26 cellular contexts compared by ENCODE assay signal in the genomic region with DNA sequence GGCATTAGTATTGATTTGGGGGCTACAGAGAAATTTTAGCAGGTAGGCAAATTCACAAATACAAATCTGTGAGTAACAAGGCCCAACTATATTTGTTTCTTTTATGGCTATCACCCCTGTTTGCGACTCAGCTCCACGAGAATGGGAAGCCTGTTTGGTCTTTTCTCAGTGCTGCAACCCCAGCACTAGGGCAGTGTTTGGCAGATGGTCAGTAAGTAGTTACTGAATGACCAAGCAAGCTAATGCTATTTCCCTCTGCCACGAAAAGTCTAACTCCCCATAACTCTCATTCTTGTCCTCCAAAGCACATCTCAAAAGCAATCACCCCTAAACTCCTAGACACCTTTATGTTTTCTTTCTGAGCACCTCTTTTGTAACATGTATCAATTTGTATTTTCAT.
"Had no signal": no experiment of that assay in that cellular context is flagged by ENCODE, and none has a peak within 500 bp of the region (broad histone marks: within the 10 kb centered on the region; RNA-seq: fewer than 3 reads in every experiment).

No MANE protein-coding gene starts in this region.

- H3K27ac ChIP-seq: stomach, suprapubic skin, testis, thoracic aorta, thyroid gland, tibial artery, tibial nerve, transverse colon, upper lobe of left lung, upper lobe of right lung, uterus, vagina had no signal

- H3K4me3 ChIP-seq: stomach, suprapubic skin, testis, thoracic aorta, thyroid gland, tibial artery, tibial nerve, transverse colon, upper lobe of left lung, upper lobe of right lung, uterus, vagina had no signal

- H3K4me1 ChIP-seq: stomach, suprapubic skin, testis, thyroid gland, tibial artery, tibial nerve, transverse colon, upper lobe of left lung, upper lobe of right lung, uterus, vagina had no signal

- DNase-seq: stimulated activated CD4-positive, alpha-beta T cell treated with anti-CD3 and anti-CD28 coated beads, Interleukin-2, amount 100 ng/mL, for 48 hours; stimulated activated CD4-positive, alpha-beta T cell treated with anti-CD3 and anti-CD28 coated beads, Interleukin-4, amount 100 ng/mL, for 1 hour; stimulated activated CD4-positive, alpha-beta T cell treated with anti-CD3 and anti-CD28 coated beads, Interleukin-4, amount 100 ng/mL, for 24 hours; stimulated activated CD4-positive, alpha-beta T cell treated with anti-CD3 and anti-CD28 coated beads, Interleukin-4, amount 100 ng/mL, for 4 hours; stimulated activated CD8-positive, alpha-beta memory T cell treated with anti-CD3 and anti-CD28 coated beads, Interleukin-4, amount 100 ng/mL, for 48 hours; stimulated activated naive B cell treated with anti-CD40 and anti-IgM and Interleukin-4, amounts not matched to agents 10 μg/mL and 1 μg/mL and 100 μg/mL, for 72 hours; stimulated activated naive CD4-positive, alpha-beta T cell; stimulated activated naive CD4-positive, alpha-beta T cell treated with Interleukin-2 at 50 U/mL for 16 hours; stimulated activated naive CD8-positive, alpha-beta T cell treated with anti-CD3 and anti-CD28 coated beads, Interleukin-15, amount 100 ng/mL, for 72 hours; stimulated activated naive CD8-positive, alpha-beta T cell treated with anti-CD3 and anti-CD28 coated beads, Interleukin-15, Interleukin-2, amounts not matched to agents 100 U/mL and 50 U/mL, for 24 hours; stomach; substantia nigra; testis; thyroid gland; tibial artery; transverse colon; trophoblast cell; upper lobe of left lung; upper lobe of right lung; uterus had no signal

- H3K9me3 ChIP-seq: suprapubic skin, testis, thoracic aorta, thyroid gland, tibial artery, tibial nerve, transverse colon, upper lobe of left lung, upper lobe of right lung, uterus, vagina had no signal

- H3K36me3 ChIP-seq: stomach, suprapubic skin, thoracic aorta, thyroid gland, tibial artery, tibial nerve, transverse colon, upper lobe of left lung, upper lobe of right lung, uterus, vagina had no signal

- H3K27me3 ChIP-seq: stomach, suprapubic skin, testis, thyroid gland, tibial artery, tibial nerve, transverse colon, upper lobe of left lung, upper lobe of right lung, uterus, vagina had no signal

- ATAC-seq: stimulated activated effector memory CD8-positive, alpha-beta T cell treated with anti-CD3 and anti-CD28 coated beads, Interleukin-12 subunit alpha, Interleukin-12 subunit beta, amount 100 ng/mL, for 72 hours; stimulated activated memory B cell treated with anti-CD40 and anti-IgM and Interleukin-4, amounts not matched to agents 10 μg/mL and 1 μg/mL and 100 μg/mL, for 72 hours; stimulated activated naive B cell treated with anti-CD40 and anti-IgM and Interleukin-4, amounts not matched to agents 10 μg/mL and 1 μg/mL and 100 μg/mL, for 72 hours; stimulated activated naive CD8-positive, alpha-beta T cell treated with anti-CD3 and anti-CD28 coated beads, Interleukin-15, amount 100 ng/mL, for 72 hours; stimulated activated naive CD8-positive, alpha-beta T cell treated with anti-CD3 and anti-CD28 coated beads, Interleukin-15, Interleukin-2, amounts not matched to agents 100 U/mL and 50 U/mL, for 24 hours; upper lobe of right lung had no signal
